Comparison of ENCODE assay signal across 26 cellular contexts in genomic region chr15:59646271-59646670, GRCh38.
"Had no signal": no experiment of that assay in that cellular context is flagged by ENCODE, and none has a peak within 500 bp of the region (broad histone marks: within the 10 kb centered on the region; RNA-seq: fewer than 3 reads in every experiment).

No MANE protein-coding gene starts in this region.

- H3K36me3 ChIP-seq: uterus had no signal

- ATAC-seq: stimulated activated effector memory CD8-positive, alpha-beta T cell treated with anti-CD3 and anti-CD28 coated beads, Interleukin-12 subunit alpha, Interleukin-12 subunit beta, amount 100 ng/mL, for 72 hours; stimulated activated memory B cell treated with anti-CD40 and anti-IgM and Interleukin-4, amounts not matched to agents 10 μg/mL and 1 μg/mL and 100 μg/mL, for 72 hours; stimulated activated naive B cell treated with anti-CD40 and anti-IgM and Interleukin-4, amounts not matched to agents 10 μg/mL and 1 μg/mL and 100 μg/mL, for 72 hours; stimulated activated naive CD8-positive, alpha-beta T cell treated with anti-CD3 and anti-CD28 coated beads, Interleukin-15, amount 100 ng/mL, for 72 hours; stimulated activated naive CD8-positive, alpha-beta T cell treated with anti-CD3 and anti-CD28 coated beads, Interleukin-15, Interleukin-2, amounts not matched to agents 100 U/mL and 50 U/mL, for 24 hours; upper lobe of right lung had no signal

- H3K4me3 ChIP-seq: stomach, suprapubic skin, testis, thoracic aorta, thyroid gland, tibial artery, tibial nerve, transverse colon, upper lobe of left lung, upper lobe of right lung, uterus, vagina had no signal

- H3K4me1 ChIP-seq: testis, thyroid gland, tibial artery, tibial nerve, uterus, vagina had no signal

- DNase-seq: stimulated activated CD4-positive, alpha-beta T cell treated with anti-CD3 and anti-CD28 coated beads, Interleukin-2, amount 100 ng/mL, for 48 hours; stimulated activated CD4-positive, alpha-beta T cell treated with anti-CD3 and anti-CD28 coated beads, Interleukin-4, amount 100 ng/mL, for 1 hour; stimulated activated CD4-positive, alpha-beta T cell treated with anti-CD3 and anti-CD28 coated beads, Interleukin-4, amount 100 ng/mL, for 24 hours; stimulated activated CD4-positive, alpha-beta T cell treated with anti-CD3 and anti-CD28 coated beads, Interleukin-4, amount 100 ng/mL, for 4 hours; stimulated activated CD8-positive, alpha-beta memory T cell treated with anti-CD3 and anti-CD28 coated beads, Interleukin-4, amount 100 ng/mL, for 48 hours; stimulated activated naive B cell treated with anti-CD40 and anti-IgM and Interleukin-4, amounts not matched to agents 10 μg/mL and 1 μg/mL and 100 μg/mL, for 72 hours; stimulated activated naive CD4-positive, alpha-beta T cell; stimulated activated naive CD4-positive, alpha-beta T cell treated with Interleukin-2 at 50 U/mL for 16 hours; stimulated activated naive CD8-positive, alpha-beta T cell treated with anti-CD3 and anti-CD28 coated beads, Interleukin-15, amount 100 ng/mL, for 72 hours; stimulated activated naive CD8-positive, alpha-beta T cell treated with anti-CD3 and anti-CD28 coated beads, Interleukin-15, Interleukin-2, amounts not matched to agents 100 U/mL and 50 U/mL, for 24 hours; stomach; substantia nigra; testis; thyroid gland; tibial artery; transverse colon; trophoblast cell; upper lobe of left lung; upper lobe of right lung; uterus had no signal

- H3K27ac ChIP-seq: stomach, suprapubic skin, testis, thoracic aorta, thyroid gland, tibial artery, tibial nerve, transverse colon, upper lobe of left lung, upper lobe of right lung, uterus, vagina had no signal

- H3K9me3 ChIP-seq: stomach, suprapubic skin, testis, thoracic aorta, thyroid gland, tibial artery, tibial nerve, transverse colon, upper lobe of left lung, upper lobe of right lung, uterus, vagina had no signal

- H3K27me3 ChIP-seq: stomach, suprapubic skin, testis, thyroid gland, tibial artery, tibial nerve, transverse colon, upper lobe of left lung, upper lobe of right lung, uterus, vagina had no signal
